8 cellular contexts compared by ENCODE assay signal in genomic region chr22:32206774-32207758, GRCh38. TPM values are rescaled to one million over a fixed set of nuclear protein-coding genes. Genes with fewer than 3 reads are reported as not detected.
A peak's percentile ranks its signal among the peaks of the same experiment; 100 is the strongest.
DNase-seq lines count a peak whose midpoint lies in the region; ATAC-seq and TF ChIP-seq lines count a peak whose summit lies in the region.

No MANE protein-coding gene starts in this region.

- H3K36me3 ChIP-seq in left ventricle myocardium inferior: no peaks in the 10 kb centered on the region
- H3K36me3 ChIP-seq in testis (ENCODE audit: low read depth, missing control alignments): no peaks in the 10 kb centered on the region

- CTCF ChIA-PET in activated CD4-positive, alpha-beta T cell treated with anti-CD3 and anti-CD28 coated beads for 36 hours (lab: Charles Lee): no interaction called here
- CTCF ChIA-PET in activated CD4-positive, alpha-beta memory T cell treated with anti-CD3 and anti-CD28 coated beads, Interleukin-2, amount 10 ng/mL, durations not matched to agents 7 days and 5 days (lab: Charles Lee): interaction anchor here (1.1 kb wide), 1 partner anchor 12 kb away, joined by 4 read pairs; no protein-coding TSS in a partner anchor

- DNase-seq in activated CD4-positive, alpha-beta T cell treated with anti-CD3 and anti-CD28 coated beads for 36 hours: peak; percentile 56
- no peak for DNase-seq in activated CD4-positive, alpha-beta T cell treated with anti-CD3 and anti-CD28 coated beads for 1 hour
- peak; percentile 42 for DNase-seq in NCI-H146 treated with DMSO at 0.1 percent for 48 hours (lab: John Stamatoyannopoulos, UW; ENCODE audit: unreplicated experiment)
- DNase-seq in activated CD4-positive, alpha-beta memory T cell treated with anti-CD3 and anti-CD28 coated beads, Interleukin-2, amount 10 ng/mL, durations not matched to agents 7 days and 5 days: peak; percentile 65
- no peak for DNase-seq in left ventricle myocardium inferior
- DNase-seq in testis: no peak

- H3K4me3 Mint-ChIP-seq in activated CD4-positive, alpha-beta T cell treated with anti-CD3 and anti-CD28 coated beads for 36 hours: no peak overlapping the region
- no peak overlapping the region for H3K4me3 Mint-ChIP-seq in activated CD4-positive, alpha-beta memory T cell treated with anti-CD3 and anti-CD28 coated beads, Interleukin-2, amount 10 ng/mL, durations not matched to agents 7 days and 5 days

- peaks cover 12% of the 10 kb centered on the region for H3K4me1 Mint-ChIP-seq in activated CD4-positive, alpha-beta T cell treated with anti-CD3 and anti-CD28 coated beads for 36 hours
- peaks cover 53% of the 10 kb centered on the region for H3K4me1 Mint-ChIP-seq in activated CD4-positive, alpha-beta memory T cell treated with anti-CD3 and anti-CD28 coated beads, Interleukin-2, amount 10 ng/mL, durations not matched to agents 7 days and 5 days

- peak; percentile 61 for TF ChIP-seq CTCF in left ventricle myocardium inferior (IDR thresholded peaks at IDR 0.05; ENCODE audit: borderline replicate concordance)
- peak in 2 of 3 experiments; percentile 16 to 35 for TF ChIP-seq CTCF in testis (IDR thresholded peaks at IDR 0.05)

- no peaks in the 10 kb centered on the region for H3K36me3 Mint-ChIP-seq in activated CD4-positive, alpha-beta T cell treated with anti-CD3 and anti-CD28 coated beads for 36 hours (ENCODE audit: low read depth)
- H3K36me3 Mint-ChIP-seq in activated CD4-positive, alpha-beta memory T cell treated with anti-CD3 and anti-CD28 coated beads, Interleukin-2, amount 10 ng/mL, durations not matched to agents 7 days and 5 days (ENCODE audit: low read depth): no peaks in the 10 kb centered on the region

- peaks cover 44% of the 10 kb centered on the region for H3K27me3 ChIP-seq in left ventricle myocardium inferior (ENCODE audit: low read depth)
- no peaks in the 10 kb centered on the region for H3K27me3 ChIP-seq in testis

- TF ChIP-seq POLR2A in testis (IDR thresholded peaks at IDR 0.05): no peak

- H3K4me1 ChIP-seq in left ventricle myocardium inferior (peaks cover 12% of the 10 kb centered on the region), testis (no peaks in the 10 kb centered on the region)

- peaks cover 18% of the 10 kb centered on the region for H3K27me3 Mint-ChIP-seq in activated CD4-positive, alpha-beta T cell treated with anti-CD3 and anti-CD28 coated beads for 36 hours
- peaks cover 15% of the 10 kb centered on the region for H3K27me3 Mint-ChIP-seq in activated CD4-positive, alpha-beta memory T cell treated with anti-CD3 and anti-CD28 coated beads, Interleukin-2, amount 10 ng/mL, durations not matched to agents 7 days and 5 days

- no peaks in the 10 kb centered on the region for H3K9me3 Mint-ChIP-seq in activated CD4-positive, alpha-beta T cell treated with anti-CD3 and anti-CD28 coated beads for 36 hours (ENCODE audit: low read depth)
- no peaks in the 10 kb centered on the region for H3K9me3 Mint-ChIP-seq in activated CD4-positive, alpha-beta memory T cell treated with anti-CD3 and anti-CD28 coated beads, Interleukin-2, amount 10 ng/mL, durations not matched to agents 7 days and 5 days

- intact Hi-C loops in activated CD4-positive, alpha-beta T cell treated with anti-CD3 and anti-CD28 coated beads for 36 hours (cut with DNase I, micrococcal nuclease): loop anchor here in 1 of 2 experiments (1.0 to 10.0 kb wide), 4 partner anchors 102 to 542 kb away; partner anchors contain the start of gene PISD
- intact Hi-C loops in left ventricle myocardium inferior (cut with micrococcal nuclease): no loop called here
- intact Hi-C loops in testis (cut with DNase I; ENCODE audit: low total_unique reads): no loop called here

- no peak overlapping the region for H3K27ac ChIP-seq in left ventricle myocardium inferior (replicated peaks)
- no peak overlapping the region for H3K27ac ChIP-seq in testis

- H3K9me3 ChIP-seq in left ventricle myocardium inferior (replicated peaks) (no peaks in the 10 kb centered on the region), testis (no peaks in the 10 kb centered on the region)

- 73 to 77% methylated on average over 20 to 22 of the region's 22 CpGs for WGBS in testis, 2 donors

- peak; percentile 46 for ATAC-seq in activated CD4-positive, alpha-beta T cell treated with anti-CD3 and anti-CD28 coated beads for 36 hours
- ATAC-seq in GM19023 (IDR thresholded peaks at IDR 0.05; ENCODE audit: unreplicated experiment) (no peak), GM18861 (IDR thresholded peaks at IDR 0.05; ENCODE audit: unreplicated experiment) (no peak)

- H3K4me3 ChIP-seq in left ventricle myocardium inferior (no peak overlapping the region), testis (no peak overlapping the region)

- POLR2A ChIA-PET in activated CD4-positive, alpha-beta T cell treated with anti-CD3 and anti-CD28 coated beads for 36 hours (lab: Charles Lee): no interaction called here
- POLR2A ChIA-PET in activated CD4-positive, alpha-beta memory T cell treated with anti-CD3 and anti-CD28 coated beads, Interleukin-2, amount 10 ng/mL, durations not matched to agents 7 days and 5 days (lab: Charles Lee): no interaction called here

- no peak overlapping the region for H3K27ac Mint-ChIP-seq in activated CD4-positive, alpha-beta T cell treated with anti-CD3 and anti-CD28 coated beads for 36 hours
- H3K27ac Mint-ChIP-seq in activated CD4-positive, alpha-beta memory T cell treated with anti-CD3 and anti-CD28 coated beads, Interleukin-2, amount 10 ng/mL, durations not matched to agents 7 days and 5 days: peak overlapping the region; percentile 34

RNA-seq across cellular contexts. Expression of gene RFPL2, which starts 2.2 kb away (rescaled TPM):
- total RNA-seq in activated CD4-positive, alpha-beta T cell treated with anti-CD3 and anti-CD28 coated beads for 36 hours: not detected
- total RNA-seq in activated CD4-positive, alpha-beta memory T cell treated with anti-CD3 and anti-CD28 coated beads, Interleukin-2, amount 10 ng/mL, durations not matched to agents 7 days and 5 days: 1 to 10 TPM; 2.0 to 2.8 TPM
- 0.08 TPM for total RNA-seq in left ventricle myocardium inferior
- not detected for total RNA-seq in testis
- 0.34 TPM for polyA plus RNA-seq in testis (ENCODE audit: insufficient read depth, low read depth, low replicate concordance)

RNA-seq across cellular contexts. Expression of gene C22orf42, which starts 48.0 kb away (rescaled TPM):
- total RNA-seq in activated CD4-positive, alpha-beta T cell treated with anti-CD3 and anti-CD28 coated beads for 36 hours: not detected
- not detected for total RNA-seq in activated CD4-positive, alpha-beta memory T cell treated with anti-CD3 and anti-CD28 coated beads, Interleukin-2, amount 10 ng/mL, durations not matched to agents 7 days and 5 days
- total RNA-seq in left ventricle myocardium inferior: not detected
- total RNA-seq in testis: 10 to 100 TPM in 1 of 2 donors, 1 to 10 TPM in 1; 4.0 to 15.6 TPM
- polyA plus RNA-seq in testis (ENCODE audit: insufficient read depth, low read depth, low replicate concordance): 13.3 TPM

RNA-seq across cellular contexts. Expression of gene SLC5A4, which starts 48.1 kb away (rescaled TPM):
- total RNA-seq in activated CD4-positive, alpha-beta T cell treated with anti-CD3 and anti-CD28 coated beads for 36 hours: not detected
- total RNA-seq in activated CD4-positive, alpha-beta memory T cell treated with anti-CD3 and anti-CD28 coated beads, Interleukin-2, amount 10 ng/mL, durations not matched to agents 7 days and 5 days: not detected
- total RNA-seq in left ventricle myocardium inferior: 0.27 TPM
- total RNA-seq in testis: 1 to 10 TPM in 1 of 2 donors, under 1 TPM in 1; 0.93 to 1.0 TPM
- polyA plus RNA-seq in testis (ENCODE audit: insufficient read depth, low read depth, low replicate concordance): 1.1 TPM

Comparison
In these comparisons a context has a peak if more than half of its experiments do, and no peak if none do; other contexts are left out.
1. DNase-seq: peak in activated CD4-positive, alpha-beta T cell treated with anti-CD3 and anti-CD28 coated beads for 36 hours (single experiment), NCI-H146 treated with DMSO at 0.1 percent for 48 hours (single experiment) and activated CD4-positive, alpha-beta memory T cell treated with anti-CD3 and anti-CD28 coated beads, Interleukin-2, amount 10 ng/mL, durations not matched to agents 7 days and 5 days (single experiment); none in activated CD4-positive, alpha-beta T cell treated with anti-CD3 and anti-CD28 coated beads for 1 hour (single experiment), left ventricle myocardium inferior (single experiment) and testis (single experiment).